8 cellular contexts compared by ENCODE assay signal in the genomic region with DNA sequence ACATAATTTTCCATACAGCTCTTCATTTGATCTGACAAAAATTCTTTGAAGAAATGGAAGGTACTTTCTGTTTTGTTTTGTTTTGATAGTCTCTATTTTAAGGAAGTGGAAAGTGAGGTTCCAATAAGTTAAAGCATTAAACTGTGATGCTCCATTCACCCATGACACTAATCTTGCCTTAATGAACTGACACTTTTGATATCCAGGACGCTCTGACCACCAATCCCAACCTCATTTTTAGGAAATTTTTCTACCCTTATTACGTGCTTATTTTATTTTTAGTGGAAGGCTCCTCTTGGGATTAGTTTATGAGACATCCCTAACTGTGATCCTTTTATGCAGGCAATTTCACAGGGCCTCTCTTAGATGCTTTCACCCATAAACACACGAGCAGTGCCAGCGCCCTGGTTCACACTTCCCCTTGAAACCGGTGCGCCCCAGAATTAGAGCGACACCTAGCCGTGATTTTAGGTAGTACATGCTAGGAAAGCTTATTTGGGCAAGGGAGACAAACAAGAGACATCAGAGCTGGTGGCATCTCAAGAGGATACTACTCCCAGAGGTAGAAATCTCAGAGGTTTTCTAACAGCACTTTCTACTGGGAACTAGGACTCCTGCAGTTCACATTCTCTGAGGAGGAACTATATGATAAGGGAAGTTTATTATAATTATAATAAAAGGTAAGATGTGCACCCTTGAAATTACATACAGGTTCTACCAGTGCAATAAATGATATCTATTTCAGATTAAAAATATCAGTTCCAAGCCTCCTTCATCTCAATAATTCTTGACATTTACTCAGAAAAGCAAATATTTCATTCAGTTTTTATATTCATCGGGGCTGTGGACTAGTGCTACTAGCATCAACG.
A peak's percentile ranks its signal among the peaks of the same experiment; 100 is the strongest.
DNase-seq lines count a peak whose midpoint lies in the region; ATAC-seq and TF ChIP-seq lines count a peak whose summit lies in the region.

No MANE protein-coding gene starts in this region.

- ATAC-seq in activated T-helper 17 cell treated with anti-CD3 and anti-CD28 coated beads, Interleukin-2, amount 50 U/mL, for 72 hours (replicated peaks): peak; percentile 88

- no peaks in the 10 kb centered on the region for H4K20me1 ChIP-seq in GM23248 (ENCODE audit: insufficient read depth)

- no peaks in the 10 kb centered on the region for H3F3A ChIP-seq in GM23248 (ENCODE audit: insufficient read depth)

- H3K36me3 Mint-ChIP-seq in activated T-helper 17 cell treated with anti-CD3 and anti-CD28 coated beads, Interleukin-2, amount 50 U/mL, for 72 hours (ENCODE audit: low read depth): no peaks in the 10 kb centered on the region

- H3K4me3 ChIP-seq in GM23248 (no peak overlapping the region), Peyer's patch (no peak overlapping the region), foreskin fibroblast (ENCODE audit: low read depth in 1 of 2, low read length in 2 of 2) (no peak overlapping the region), testis (no peak overlapping the region)

- no peaks in the 10 kb centered on the region for H3K9me3 Mint-ChIP-seq in activated T-helper 17 cell treated with anti-CD3 and anti-CD28 coated beads, Interleukin-2, amount 50 U/mL, for 72 hours

- H3K9ac ChIP-seq in GM23248: no peak overlapping the region

- H3K27me3 ChIP-seq in GM23248 (replicated peaks; ENCODE audit: insufficient read depth): no peaks in the 10 kb centered on the region
- H3K27me3 ChIP-seq in Peyer's patch: no peaks in the 10 kb centered on the region
- H3K27me3 ChIP-seq in testis: no peaks in the 10 kb centered on the region

- no peak for TF ChIP-seq POLR2A in Peyer's patch (IDR thresholded peaks at IDR 0.05)
- TF ChIP-seq POLR2A in testis (IDR thresholded peaks at IDR 0.05): no peak

- H3K9me3 ChIP-seq in GM23248 (ENCODE audit: low read depth): no peaks in the 10 kb centered on the region
- no peaks in the 10 kb centered on the region for H3K9me3 ChIP-seq in KOPT-K1 (ENCODE audit: insufficient read depth, low read length, poor library complexity, severe bottlenecking)
- H3K9me3 ChIP-seq in Peyer's patch: no peaks in the 10 kb centered on the region
- H3K9me3 ChIP-seq in testis: no peaks in the 10 kb centered on the region

- peak; percentile 72 for DNase-seq in ELR (ENCODE audit: low read depth)
- peak; percentile 75 for DNase-seq in GM23248
- peak; percentile 55 to 91 (median 84) for DNase-seq in Peyer's patch
- DNase-seq in foreskin fibroblast: peak; percentile 61 to 91
- DNase-seq in occipital lobe (lab: John Stamatoyannopoulos, UW): peak; percentile 38
- DNase-seq in testis: peak; percentile 83

- WGBS in GM23248 (ENCODE audit: low coverage in 1 of 2, low lambda C conversion rate in 2 of 2, missing lambda C conversion rate in 2 of 2), 2 experiments: 35 to 38% methylated on average over 10 of the region's 10 CpGs
- 23 to 27% methylated on average over 10 of the region's 10 CpGs for WGBS in testis, 2 donors

- TF ChIP-seq CTCF in Peyer's patch (IDR thresholded peaks at IDR 0.05): peak; percentile 76 to 95 (median 86)
- TF ChIP-seq CTCF in foreskin fibroblast (IDR thresholded peaks at IDR 0.05; ENCODE audit: low read depth, low read length): peak; percentile 93
- TF ChIP-seq CTCF in testis (IDR thresholded peaks at IDR 0.05): peak; percentile 70 to 92 (median 86)

- H3K36me3 ChIP-seq in GM23248 (ENCODE audit: low read depth) (no peaks in the 10 kb centered on the region), KOPT-K1 (ENCODE audit: insufficient read depth, low read length) (no peaks in the 10 kb centered on the region), Peyer's patch (no peaks in the 10 kb centered on the region), testis (ENCODE audit: low read depth, missing control alignments) (no peaks in the 10 kb centered on the region)

- H3K4me1 ChIP-seq in GM23248 (ENCODE audit: insufficient read depth) (peaks cover 14% of the 10 kb centered on the region), Peyer's patch (peaks cover 0 to 4% (median 2%) of the 10 kb centered on the region in 4 donors), testis (no peaks in the 10 kb centered on the region)

- no peak overlapping the region for H3K27ac ChIP-seq in GM23248
- H3K27ac ChIP-seq in KOPT-K1 (ENCODE audit: low read depth, low read length, poor library complexity, severe bottlenecking): peak overlapping the region; percentile 12
- H3K27ac ChIP-seq in Peyer's patch: peak overlapping the region in 2 of 4 donors; percentile 56 to 61
- H3K27ac ChIP-seq in testis: no peak overlapping the region

- intact Hi-C loops in testis (cut with DNase I; ENCODE audit: low total_unique reads): no loop called here

- H3K27me3 Mint-ChIP-seq in activated T-helper 17 cell treated with anti-CD3 and anti-CD28 coated beads, Interleukin-2, amount 50 U/mL, for 72 hours: no peaks in the 10 kb centered on the region

- peak overlapping the region; percentile 25 for H3K4me2 ChIP-seq in GM23248 (ENCODE audit: unreplicated experiment)

- peak overlapping the region; percentile 15 for H3K27ac Mint-ChIP-seq in activated T-helper 17 cell treated with anti-CD3 and anti-CD28 coated beads, Interleukin-2, amount 50 U/mL, for 72 hours

- peak overlapping the region; percentile 70 for H2AFZ ChIP-seq in GM23248

- in situ Hi-C loops in GM23248 (cut with MboI): no loop called here

- no peaks in the 10 kb centered on the region for H3K9me2 ChIP-seq in GM23248 (ENCODE audit: insufficient read depth)

- H3K4me1 Mint-ChIP-seq in activated T-helper 17 cell treated with anti-CD3 and anti-CD28 coated beads, Interleukin-2, amount 50 U/mL, for 72 hours: no peaks in the 10 kb centered on the region

- H3K4me3 Mint-ChIP-seq in activated T-helper 17 cell treated with anti-CD3 and anti-CD28 coated beads, Interleukin-2, amount 50 U/mL, for 72 hours: peak overlapping the region; percentile 61

- H3K79me2 ChIP-seq in GM23248 (ENCODE audit: insufficient read depth): no peaks in the 10 kb centered on the region
